ENCODE assay signal across 8 cellular contexts in genomic region chr12:50283230-50283923, GRCh38. TPM values are rescaled to one million over a fixed set of nuclear protein-coding genes. Genes with fewer than 3 reads are reported as not detected.
A peak's percentile ranks its signal among the peaks of the same experiment; 100 is the strongest.
DNase-seq lines count a peak whose midpoint lies in the region; ATAC-seq, FAIRE-seq and TF ChIP-seq lines count a peak whose summit lies in the region.

TSS of gene LIMA1 (minus strand) at chr12:50283520. CDS start at chr12:50248751, 34,769 bp downstream.

- POLR2A ChIA-PET in endothelial cell of umbilical vein (lab: Charles Lee), result interaction anchor here (0.6 kb wide), 1 partner anchor 219 kb away, joined by 9 read pairs; no protein-coding TSS in a partner anchor

- H3K9ac ChIP-seq in HUES64 (ENCODE audit: low read depth, low read length), result peak within 1 kb of the TSS; percentile 71
- peak within 1 kb of the TSS; percentile 92 for H3K9ac ChIP-seq in OCI-LY3 (ENCODE audit: low read length)
- peak within 1 kb of the TSS; percentile 73 for H3K9ac ChIP-seq in endothelial cell of umbilical vein (replicated peaks; ENCODE audit: extremely low read depth, insufficient read depth, low read length)

- peak; percentile 21; the same call in 1 of the 2 replicates for TF ChIP-seq CTCF in OCI-LY3 (IDR thresholded peaks at IDR 0.05; ENCODE audit: low read depth, low read length)
- TF ChIP-seq CTCF in endothelial cell of umbilical vein (IDR thresholded peaks at IDR 0.05; ENCODE audit: extremely low read depth in 1 of 2, insufficient read depth in 1 of 2, low read depth in 1 of 2, low read length in 2 of 2), result peak in 1 of 2 donors; percentile 50

- H3K36me3 ChIP-seq in HUES64 (ENCODE audit: insufficient read depth, low read length) (no peaks in the 10 kb centered on the region), OCI-LY3 (replicated peaks; ENCODE audit: low read depth, low read length) (no peaks in the 10 kb centered on the region), endothelial cell of umbilical vein (ENCODE audit: control insufficient read depth in 2 of 2, extremely low read depth in 1 of 2, insufficient read depth in 2 of 2, low read length in 2 of 2) (no peaks in the 10 kb centered on the region)

- H3K4me1 ChIP-seq in HUES64 (ENCODE audit: insufficient read depth, low read length) (no peaks in the 10 kb centered on the region), OCI-LY3 (ENCODE audit: low read length) (peaks cover 14% of the 10 kb centered on the region), endothelial cell of umbilical vein (ENCODE audit: control insufficient read depth, extremely low read depth, insufficient read depth, low read length) (peaks cover 15% of the 10 kb centered on the region)

- no peaks in the 10 kb centered on the region for H3K9me3 ChIP-seq in HUES64 (ENCODE audit: insufficient read depth, low read depth, low read length)
- no peaks in the 10 kb centered on the region for H3K9me3 ChIP-seq in OCI-LY3 (ENCODE audit: insufficient read depth, low read length)
- no peaks in the 10 kb centered on the region for H3K9me3 ChIP-seq in endothelial cell of umbilical vein (replicated peaks; ENCODE audit: control insufficient read depth, insufficient read depth, low read length)

- peak; percentile 82 for DNase-seq in COR-L47 (lab: John Stamatoyannopoulos, UW)
- peak; percentile 96 for DNase-seq in activated CD8-positive, alpha-beta memory T cell treated with anti-CD3 and anti-CD28 coated beads, Interleukin-2, amount 50 U/mL, for 48 hours
- peak; percentile 84 for DNase-seq in endothelial cell of umbilical vein (ENCODE audit: low read depth, low spot score)
- peak; percentile 88 for DNase-seq in midbrain (lab: John Stamatoyannopoulos, UW)
- peak; percentile 79 to 85 for DNase-seq in stimulated activated CD8-positive, alpha-beta memory T cell treated with anti-CD3 and anti-CD28 coated beads, Interleukin-2, amount 100 ng/mL, for 1 hour (ENCODE audit: low read depth in 2 of 2)

- peak; percentile 91 for ATAC-seq in GM21423 (IDR thresholded peaks at IDR 0.05; ENCODE audit: unreplicated experiment)

- H3K27me3 ChIP-seq in HUES64 (ENCODE audit: insufficient read depth, low read length) (peaks cover 17% of the 10 kb centered on the region; the same call in 1 of the 2 replicates), OCI-LY3 (ENCODE audit: low read depth, low read length) (peaks cover 14% of the 10 kb centered on the region), endothelial cell of umbilical vein (ENCODE audit: control insufficient read depth in 2 of 2, insufficient read depth in 2 of 2, low read length in 2 of 2) (no peaks in the 10 kb centered on the region)

- peak; percentile 59 for FAIRE-seq in endothelial cell of umbilical vein (lab: Jason Lieb, UNC)

- no TSS peak for BruUV-seq in endothelial cell of umbilical vein (replicated peaks; lab: Mats Ljungman, UMichigan)

- H2AFZ ChIP-seq in OCI-LY3 (ENCODE audit: low read depth, low read length) (peak within 1 kb of the TSS; percentile 94), endothelial cell of umbilical vein (ENCODE audit: low read depth, low read length) (peak within 1 kb of the TSS; percentile 98)

- CTCF ChIA-PET in endothelial cell of umbilical vein (lab: Charles Lee), result interaction anchor here (0.7 to 2.7 kb wide), 16 partner anchors 11 to 199 kb away, joined by 3 to 27 read pairs (median 4); partner anchors contain the start of genes COX14 and SMARCD1

- no peaks in the 10 kb centered on the region for H4K20me1 ChIP-seq in OCI-LY3 (ENCODE audit: insufficient read depth, low read length)
- H4K20me1 ChIP-seq in endothelial cell of umbilical vein (replicated peaks; ENCODE audit: control insufficient read depth, extremely low read depth, insufficient read depth, low read length), result no peaks in the 10 kb centered on the region

- WGBS in HUES64, result 2% methylated on average over 49 of the region's 52 CpGs

- H3K4me2 ChIP-seq in OCI-LY3 (ENCODE audit: low read length), result peak within 1 kb of the TSS; percentile 92
- H3K4me2 ChIP-seq in endothelial cell of umbilical vein (ENCODE audit: insufficient read depth, low read length), result peak within 1 kb of the TSS; percentile 87

- H3K4me3 ChIP-seq in HUES64 (ENCODE audit: low read length) (peak within 1 kb of the TSS; percentile 84), OCI-LY3 (ENCODE audit: low read length) (peak within 1 kb of the TSS; percentile 93), endothelial cell of umbilical vein (replicated peaks in 1 of 3; ENCODE audit: insufficient read depth in 1 of 3, low read depth in 1 of 3, low read length in 3 of 3) (peak within 1 kb of the TSS; percentile 43 to 76 (median 52))

- dilution Hi-C loops in endothelial cell of umbilical vein (cut with MboI; ENCODE audit: extremely low pct_ligation_motif_present, low sequenced_read_pairs), result no loop called here

- intact Hi-C loops in endothelial cell of umbilical vein (cut with micrococcal nuclease), result loop anchor here (1.0 kb wide), 2 partner anchors 61 to 86 kb away; no protein-coding TSS in a partner anchor

- no peaks in the 10 kb centered on the region for H3K9me1 ChIP-seq in endothelial cell of umbilical vein (replicated peaks; ENCODE audit: control insufficient read depth, extremely low read depth, insufficient read depth, low read length)

- H3K79me2 ChIP-seq in OCI-LY3 (ENCODE audit: low read length) (peaks cover 8% of the 10 kb centered on the region), endothelial cell of umbilical vein (ENCODE audit: control insufficient read depth, insufficient read depth, low read length) (no peaks in the 10 kb centered on the region)

- no peak within 1 kb of the TSS; the same call in 1 of the 2 replicates for H3K27ac ChIP-seq in HUES64 (ENCODE audit: low read depth, low read length)
- H3K27ac ChIP-seq in OCI-LY3 (ENCODE audit: low read length), result peak within 1 kb of the TSS; percentile 22; the same call in 1 of the 2 replicates
- peak within 1 kb of the TSS; percentile 4 for H3K27ac ChIP-seq in endothelial cell of umbilical vein (ENCODE audit: insufficient read depth, low read depth, low read length)

- peak; percentile 89 for TF ChIP-seq POLR2A in endothelial cell of umbilical vein (IDR thresholded peaks at IDR 0.05; ENCODE audit: low read depth, low read length)

TF ChIP-seq in endothelial cell of umbilical vein, 7 proteins besides CTCF, POLR2A, EP300 and RAD21:
- TF ChIP-seq JUN (IDR thresholded peaks at IDR 0.05; ENCODE audit: borderline replicate concordance, insufficient read depth, insufficient read length, low read depth) (no peak), POLR2AphosphoS5 (IDR thresholded peaks at IDR 0.05; ENCODE audit: insufficient read depth, low read depth, low read length) (peak; percentile 95)

RNA-seq across cellular contexts. Expression of gene LIMA1, which starts in this region (rescaled TPM):
- polyA plus RNA-seq in HUES64 (2013, experiment 1 of 2), result 30.7 TPM
- polyA plus RNA-seq in HUES64 (2013, experiment 2 of 2), result 30.7 TPM
- 81.3 and 87.3 TPM in 2 replicates for total RNA-seq in endothelial cell of umbilical vein
- polyA plus RNA-seq in endothelial cell of umbilical vein, result 25.6 and 35.0 TPM in 2 replicates
- polyA plus RNA-seq in endothelial cell of umbilical vein (2011; cell fraction: cytosol; rRNA removed), result 40.0 and 41.7 TPM in 2 replicates
- 106 and 111 TPM in 2 replicates for polyA plus RNA-seq in endothelial cell of umbilical vein (2011; cell fraction: nucleus; rRNA removed)
- polyA plus RNA-seq in endothelial cell of umbilical vein (2012), result 56.4 and 68.9 TPM in 2 replicates
- 87.9 and 97.0 TPM in 2 replicates for polyA minus RNA-seq in endothelial cell of umbilical vein
- polyA minus RNA-seq in endothelial cell of umbilical vein (2011; cell fraction: cytosol; rRNA and poly(A)+ RNA removed), result 27.1 TPM
- 89.4 and 125 TPM in 2 replicates for polyA minus RNA-seq in endothelial cell of umbilical vein (2011; cell fraction: nucleus; rRNA and poly(A)+ RNA removed)
